1 cellular context compared by ENCODE assay signal in the genomic region with DNA sequence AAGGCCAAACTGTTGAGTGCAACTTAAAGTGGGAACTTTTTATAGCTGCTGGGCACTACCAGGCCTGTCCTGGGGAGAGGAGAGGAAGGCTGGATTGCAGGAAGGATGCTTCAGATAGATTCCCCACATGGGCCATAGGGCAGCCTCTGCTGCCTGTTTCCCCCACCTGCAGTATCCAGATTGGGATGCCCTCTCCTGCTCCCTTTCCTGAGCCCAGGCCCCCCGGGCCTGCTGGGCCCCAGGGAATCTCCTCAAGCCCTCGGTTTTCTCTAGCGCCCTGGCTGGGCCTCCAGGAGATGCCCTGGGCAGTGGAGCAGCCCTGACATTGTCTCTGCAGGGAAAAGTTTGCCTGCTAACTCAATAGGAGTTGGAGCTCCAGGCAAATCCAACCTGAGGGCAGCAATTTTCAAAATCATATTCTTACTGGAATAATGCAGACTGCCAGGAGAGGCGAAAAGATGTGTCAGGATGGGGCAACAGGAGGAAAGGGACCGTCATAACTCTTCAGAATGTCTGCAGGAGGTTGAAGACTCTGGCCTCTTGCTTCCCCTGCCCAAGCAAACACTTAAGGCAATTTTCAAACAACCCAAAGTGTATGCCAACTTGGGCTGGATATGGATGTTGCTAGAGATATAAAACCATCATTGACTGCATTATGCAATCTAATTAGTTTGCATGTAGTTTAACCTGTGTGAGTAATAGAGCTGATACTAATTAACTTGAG.
TF ChIP-seq lines count a peak whose summit lies in the region.

No MANE protein-coding gene starts in this region.

TF ChIP-seq in GM23338, 12 proteins besides CTCF, POLR2A, EP300 and RAD21 (continued from another document):
- TF ChIP-seq, protein P1, sequence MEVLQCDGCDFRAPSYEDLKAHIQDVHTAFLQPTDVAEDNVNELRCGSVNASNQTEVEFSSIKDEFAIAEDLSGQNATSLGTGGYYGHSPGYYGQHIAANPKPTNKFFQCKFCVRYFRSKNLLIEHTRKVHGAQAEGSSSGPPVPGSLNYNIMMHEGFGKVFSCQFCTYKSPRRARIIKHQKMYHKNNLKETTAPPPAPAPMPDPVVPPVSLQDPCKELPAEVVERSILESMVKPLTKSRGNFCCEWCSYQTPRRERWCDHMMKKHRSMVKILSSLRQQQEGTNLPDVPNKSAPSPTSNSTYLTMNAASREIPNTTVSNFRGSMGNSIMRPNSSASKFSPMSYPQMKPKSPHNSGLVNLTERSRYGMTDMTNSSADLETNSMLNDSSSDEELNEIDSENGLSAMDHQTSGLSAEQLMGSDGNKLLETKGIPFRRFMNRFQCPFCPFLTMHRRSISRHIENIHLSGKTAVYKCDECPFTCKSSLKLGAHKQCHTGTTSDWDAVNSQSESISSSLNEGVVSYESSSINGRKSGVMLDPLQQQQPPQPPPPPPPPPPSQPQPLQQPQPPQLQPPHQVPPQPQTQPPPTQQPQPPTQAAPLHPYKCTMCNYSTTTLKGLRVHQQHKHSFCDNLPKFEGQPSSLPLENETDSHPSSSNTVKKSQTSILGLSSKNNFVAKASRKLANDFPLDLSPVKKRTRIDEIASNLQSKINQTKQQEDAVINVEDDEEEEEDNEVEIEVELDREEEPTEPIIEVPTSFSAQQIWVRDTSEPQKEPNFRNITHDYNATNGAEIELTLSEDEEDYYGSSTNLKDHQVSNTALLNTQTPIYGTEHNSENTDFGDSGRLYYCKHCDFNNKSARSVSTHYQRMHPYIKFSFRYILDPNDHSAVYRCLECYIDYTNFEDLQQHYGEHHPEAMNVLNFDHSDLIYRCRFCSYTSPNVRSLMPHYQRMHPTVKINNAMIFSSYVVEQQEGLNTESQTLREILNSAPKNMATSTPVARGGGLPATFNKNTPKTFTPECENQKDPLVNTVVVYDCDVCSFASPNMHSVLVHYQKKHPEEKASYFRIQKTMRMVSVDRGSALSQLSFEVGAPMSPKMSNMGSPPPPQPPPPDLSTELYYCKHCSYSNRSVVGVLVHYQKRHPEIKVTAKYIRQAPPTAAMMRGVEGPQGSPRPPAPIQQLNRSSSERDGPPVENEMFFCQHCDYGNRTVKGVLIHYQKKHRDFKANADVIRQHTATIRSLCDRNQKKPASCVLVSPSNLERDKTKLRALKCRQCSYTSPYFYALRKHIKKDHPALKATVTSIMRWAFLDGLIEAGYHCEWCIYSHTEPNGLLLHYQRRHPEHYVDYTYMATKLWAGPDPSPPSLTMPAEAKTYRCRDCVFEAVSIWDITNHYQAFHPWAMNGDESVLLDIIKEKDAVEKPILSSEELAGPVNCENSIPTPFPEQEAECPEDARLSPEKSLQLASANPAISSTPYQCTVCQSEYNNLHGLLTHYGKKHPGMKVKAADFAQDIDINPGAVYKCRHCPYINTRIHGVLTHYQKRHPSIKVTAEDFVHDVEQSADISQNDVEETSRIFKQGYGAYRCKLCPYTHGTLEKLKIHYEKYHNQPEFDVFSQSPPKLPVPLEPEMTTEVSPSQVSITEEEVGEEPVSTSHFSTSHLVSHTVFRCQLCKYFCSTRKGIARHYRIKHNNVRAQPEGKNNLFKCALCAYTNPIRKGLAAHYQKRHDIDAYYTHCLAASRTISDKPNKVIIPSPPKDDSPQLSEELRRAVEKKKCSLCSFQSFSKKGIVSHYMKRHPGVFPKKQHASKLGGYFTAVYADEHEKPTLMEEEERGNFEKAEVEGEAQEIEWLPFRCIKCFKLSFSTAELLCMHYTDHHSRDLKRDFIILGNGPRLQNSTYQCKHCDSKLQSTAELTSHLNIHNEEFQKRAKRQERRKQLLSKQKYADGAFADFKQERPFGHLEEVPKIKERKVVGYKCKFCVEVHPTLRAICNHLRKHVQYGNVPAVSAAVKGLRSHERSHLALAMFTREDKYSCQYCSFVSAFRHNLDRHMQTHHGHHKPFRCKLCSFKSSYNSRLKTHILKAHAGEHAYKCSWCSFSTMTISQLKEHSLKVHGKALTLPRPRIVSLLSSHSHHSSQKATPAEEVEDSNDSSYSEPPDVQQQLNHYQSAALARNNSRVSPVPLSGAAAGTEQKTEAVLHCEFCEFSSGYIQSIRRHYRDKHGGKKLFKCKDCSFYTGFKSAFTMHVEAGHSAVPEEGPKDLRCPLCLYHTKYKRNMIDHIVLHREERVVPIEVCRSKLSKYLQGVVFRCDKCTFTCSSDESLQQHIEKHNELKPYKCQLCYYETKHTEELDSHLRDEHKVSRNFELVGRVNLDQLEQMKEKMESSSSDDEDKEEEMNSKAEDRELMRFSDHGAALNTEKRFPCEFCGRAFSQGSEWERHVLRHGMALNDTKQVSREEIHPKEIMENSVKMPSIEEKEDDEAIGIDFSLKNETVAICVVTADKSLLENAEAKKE (CRISPR knock-in tag; IDR thresholded peaks at IDR 0.05) = no peak
- TF ChIP-seq EZH2 (IDR thresholded peaks at IDR 0.05; ENCODE audit: low read depth, unreplicated experiment) (peak; percentile 21), ZNF331 (CRISPR knock-in tag; IDR thresholded peaks at IDR 0.05; ENCODE audit: low read depth) (no peak)
